In the genomic region with DNA sequence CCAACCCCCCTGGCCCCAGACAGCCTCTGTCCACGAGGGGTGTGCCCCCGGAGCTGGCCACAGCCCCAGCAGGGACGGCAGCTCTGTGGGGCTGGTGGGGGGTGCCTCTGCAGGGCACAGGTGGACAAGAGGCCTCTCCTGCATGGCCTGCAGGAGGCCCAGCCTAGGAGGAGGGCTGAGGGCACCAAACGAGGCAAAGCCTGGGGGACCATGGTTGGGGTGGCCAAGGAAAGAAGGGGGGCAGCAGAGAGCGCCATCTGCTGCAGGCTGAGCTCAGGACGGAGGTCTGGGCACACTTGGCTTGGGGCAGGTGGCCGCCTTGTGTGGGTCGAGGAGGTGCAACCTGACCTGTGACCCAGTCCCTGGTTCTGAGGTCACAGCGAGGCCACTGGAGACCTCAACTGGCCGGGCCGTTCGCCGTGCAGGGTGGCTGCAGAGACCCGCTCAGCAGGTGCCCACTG, we compare ENCODE assay signal across 2 cellular contexts.
TF ChIP-seq lines count a peak whose summit lies in the region.

No MANE protein-coding gene starts in this region.

TF ChIP-seq in IMR-90, 13 proteins besides CTCF, POLR2A, EP300 and RAD21 (continued from another document):
- no peak for TF ChIP-seq RCOR1 (IDR thresholded peaks at IDR 0.05; ENCODE audit: insufficient replicate concordance, low read length)
- TF ChIP-seq CHD1 (IDR thresholded peaks at IDR 0.05; ENCODE audit: low read depth, low read length), result no peak
- TF ChIP-seq SMC3 (IDR thresholded peaks at IDR 0.05; ENCODE audit: low read depth, low read length), result no peak
- no peak for TF ChIP-seq MXI1 (IDR thresholded peaks at IDR 0.05; ENCODE audit: borderline replicate concordance, low read depth, low read length)
- no peak for TF ChIP-seq NFE2L2 (IDR thresholded peaks at IDR 0.05; ENCODE audit: low read depth, low read length)

TF ChIP-seq in WTC11, 78 proteins besides CTCF, POLR2A, EP300 and RAD21 (continued from another document):
- TF ChIP-seq, protein P1, sequence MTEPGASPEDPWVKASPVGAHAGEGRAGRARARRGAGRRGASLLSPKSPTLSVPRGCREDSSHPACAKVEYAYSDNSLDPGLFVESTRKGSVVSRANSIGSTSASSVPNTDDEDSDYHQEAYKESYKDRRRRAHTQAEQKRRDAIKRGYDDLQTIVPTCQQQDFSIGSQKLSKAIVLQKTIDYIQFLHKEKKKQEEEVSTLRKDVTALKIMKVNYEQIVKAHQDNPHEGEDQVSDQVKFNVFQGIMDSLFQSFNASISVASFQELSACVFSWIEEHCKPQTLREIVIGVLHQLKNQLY (CRISPR knock-in tag; IDR thresholded peaks at IDR 0.05), result no peak
- TF ChIP-seq, protein P2, sequence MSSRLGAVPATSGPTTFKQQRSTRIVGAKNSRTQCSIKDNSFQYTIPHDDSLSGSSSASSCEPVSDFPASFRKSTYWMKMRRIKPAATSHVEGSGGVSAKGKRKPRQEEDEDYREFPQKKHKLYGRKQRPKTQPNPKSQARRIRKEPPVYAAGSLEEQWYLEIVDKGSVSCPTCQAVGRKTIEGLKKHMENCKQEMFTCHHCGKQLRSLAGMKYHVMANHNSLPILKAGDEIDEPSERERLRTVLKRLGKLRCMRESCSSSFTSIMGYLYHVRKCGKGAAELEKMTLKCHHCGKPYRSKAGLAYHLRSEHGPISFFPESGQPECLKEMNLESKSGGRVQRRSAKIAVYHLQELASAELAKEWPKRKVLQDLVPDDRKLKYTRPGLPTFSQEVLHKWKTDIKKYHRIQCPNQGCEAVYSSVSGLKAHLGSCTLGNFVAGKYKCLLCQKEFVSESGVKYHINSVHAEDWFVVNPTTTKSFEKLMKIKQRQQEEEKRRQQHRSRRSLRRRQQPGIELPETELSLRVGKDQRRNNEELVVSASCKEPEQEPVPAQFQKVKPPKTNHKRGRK (CRISPR knock-in tag; IDR thresholded peaks at IDR 0.05; ENCODE audit: borderline replicate concordance), result no peak
- TF ChIP-seq, protein P3, sequence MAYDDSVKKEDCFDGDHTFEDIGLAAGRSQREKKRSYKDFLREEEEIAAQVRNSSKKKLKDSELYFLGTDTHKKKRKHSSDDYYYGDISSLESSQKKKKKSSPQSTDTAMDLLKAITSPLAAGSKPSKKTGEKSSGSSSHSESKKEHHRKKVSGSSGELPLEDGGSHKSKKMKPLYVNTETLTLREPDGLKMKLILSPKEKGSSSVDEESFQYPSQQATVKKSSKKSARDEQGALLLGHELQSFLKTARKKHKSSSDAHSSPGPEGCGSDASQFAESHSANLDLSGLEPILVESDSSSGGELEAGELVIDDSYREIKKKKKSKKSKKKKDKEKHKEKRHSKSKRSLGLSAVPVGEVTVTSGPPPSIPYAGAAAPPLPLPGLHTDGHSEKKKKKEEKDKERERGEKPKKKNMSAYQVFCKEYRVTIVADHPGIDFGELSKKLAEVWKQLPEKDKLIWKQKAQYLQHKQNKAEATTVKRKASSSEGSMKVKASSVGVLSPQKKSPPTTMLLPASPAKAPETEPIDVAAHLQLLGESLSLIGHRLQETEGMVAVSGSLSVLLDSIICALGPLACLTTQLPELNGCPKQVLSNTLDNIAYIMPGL (CRISPR knock-in tag; IDR thresholded peaks at IDR 0.05), result no peak
- TF ChIP-seq, protein P4, sequence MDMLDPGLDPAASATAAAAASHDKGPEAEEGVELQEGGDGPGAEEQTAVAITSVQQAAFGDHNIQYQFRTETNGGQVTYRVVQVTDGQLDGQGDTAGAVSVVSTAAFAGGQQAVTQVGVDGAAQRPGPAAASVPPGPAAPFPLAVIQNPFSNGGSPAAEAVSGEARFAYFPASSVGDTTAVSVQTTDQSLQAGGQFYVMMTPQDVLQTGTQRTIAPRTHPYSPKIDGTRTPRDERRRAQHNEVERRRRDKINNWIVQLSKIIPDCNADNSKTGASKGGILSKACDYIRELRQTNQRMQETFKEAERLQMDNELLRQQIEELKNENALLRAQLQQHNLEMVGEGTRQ (CRISPR knock-in tag; IDR thresholded peaks at IDR 0.05), result no peak
- no peak for TF ChIP-seq ZNF138 (CRISPR knock-in tag; conservative IDR thresholded peaks at IDR 0.05)
